1 cellular context compared by ENCODE assay signal in genomic region chr9:137305788-137306545, GRCh38.
TF ChIP-seq lines count a peak whose summit lies in the region.

No MANE protein-coding gene starts in this region.

TF ChIP-seq in IMR-90, 13 proteins besides CTCF, POLR2A, EP300 and RAD21 (continued from another document):
- no peak for TF ChIP-seq ELK1 (IDR thresholded peaks at IDR 0.05; ENCODE audit: borderline replicate concordance, low read depth, low read length)
TF ChIP-seq in IMR-90: peak in this region for 0.
